Comparison of ENCODE assay signal across 16 cellular contexts in genomic region chr6:154227862-154228520, GRCh38.
DNase-seq lines count a peak whose midpoint lies in the region; ATAC-seq and TF ChIP-seq lines count a peak whose summit lies in the region.
"Had no signal": no experiment of that assay in that cellular context is flagged by ENCODE, and none has a peak within 500 bp of the region (broad histone marks: within the 10 kb centered on the region; RNA-seq: fewer than 3 reads in every experiment).

No MANE protein-coding gene starts in this region.

- no peak for ATAC-seq in CD4-positive, CD25-positive, alpha-beta regulatory T cell (ENCODE audit: low read depth in 2 of 2)
- ATAC-seq in activated T-helper 17 cell treated with anti-CD3 and anti-CD28 coated beads, Interleukin-2, amount 50 U/mL, for 72 hours (replicated peaks), result no peak
- no peak for ATAC-seq in naive thymus-derived CD8-positive, alpha-beta T cell
- ATAC-seq in HG03342 (IDR thresholded peaks at IDR 0.05; ENCODE audit: unreplicated experiment), result no peak

- no peak overlapping the region for H3K4me3 Mint-ChIP-seq in CD14-positive monocyte
- peak overlapping the region in 3 of 4 donors; percentile 20 to 47 (median 25) for H3K4me3 Mint-ChIP-seq in CD4-positive, CD25-positive, alpha-beta regulatory T cell
- H3K4me3 Mint-ChIP-seq in activated T-helper 17 cell treated with anti-CD3 and anti-CD28 coated beads, Interleukin-2, amount 50 U/mL, for 72 hours, result peak overlapping the region; percentile 35
- H3K4me3 Mint-ChIP-seq in naive thymus-derived CD8-positive, alpha-beta T cell, result peak overlapping the region in 7 of 10 donors; percentile 1 to 53 (median 19)

- peaks cover 29% of the 10 kb centered on the region for H3K4me1 Mint-ChIP-seq in CD14-positive monocyte
- peaks cover 56 to 87% (median 71%) of the 10 kb centered on the region in 4 donors for H3K4me1 Mint-ChIP-seq in CD4-positive, CD25-positive, alpha-beta regulatory T cell
- H3K4me1 Mint-ChIP-seq in activated T-helper 17 cell treated with anti-CD3 and anti-CD28 coated beads, Interleukin-2, amount 50 U/mL, for 72 hours, result peaks cover 54% of the 10 kb centered on the region
- H3K4me1 Mint-ChIP-seq in naive thymus-derived CD8-positive, alpha-beta T cell, result peaks cover 41 to 87% (median 84%) of the 10 kb centered on the region in 4 donors

- POLR2A ChIA-PET in naive thymus-derived CD8-positive, alpha-beta T cell (lab: Charles Lee), result interaction anchor here (0.8 to 1.6 kb wide), 3 partner anchors 11 to 19 kb away, joined by 3 to 6 read pairs (median 3); no protein-coding TSS in a partner anchor

- peaks cover 0 to 3% (median 0%) of the 10 kb centered on the region in 7 donors for H3K9me3 Mint-ChIP-seq in CD14-positive monocyte
- no peaks in the 10 kb centered on the region for H3K9me3 Mint-ChIP-seq in CD4-positive, CD25-positive, alpha-beta regulatory T cell
- no peaks in the 10 kb centered on the region for H3K9me3 Mint-ChIP-seq in activated T-helper 17 cell treated with anti-CD3 and anti-CD28 coated beads, Interleukin-2, amount 50 U/mL, for 72 hours
- H3K9me3 Mint-ChIP-seq in naive thymus-derived CD8-positive, alpha-beta T cell, result no peaks in the 10 kb centered on the region

- peaks cover 38 to 55% of the 10 kb centered on the region in 2 donors for H3K36me3 Mint-ChIP-seq in CD14-positive monocyte
- peaks cover 22% of the 10 kb centered on the region for H3K36me3 Mint-ChIP-seq in CD4-positive, CD25-positive, alpha-beta regulatory T cell
- H3K36me3 Mint-ChIP-seq in activated T-helper 17 cell treated with anti-CD3 and anti-CD28 coated beads, Interleukin-2, amount 50 U/mL, for 72 hours (ENCODE audit: low read depth), result peaks cover 15% of the 10 kb centered on the region
- H3K36me3 Mint-ChIP-seq in naive thymus-derived CD8-positive, alpha-beta T cell, result peaks cover 2 to 50% (median 11%) of the 10 kb centered on the region in 3 donors

- H3K27me3 Mint-ChIP-seq in CD14-positive monocyte (ENCODE audit: low read depth in 3 of 3), result no peaks in the 10 kb centered on the region
- H3K27me3 Mint-ChIP-seq in CD4-positive, CD25-positive, alpha-beta regulatory T cell, result no peaks in the 10 kb centered on the region
- H3K27me3 Mint-ChIP-seq in activated T-helper 17 cell treated with anti-CD3 and anti-CD28 coated beads, Interleukin-2, amount 50 U/mL, for 72 hours, result no peaks in the 10 kb centered on the region
- no peaks in the 10 kb centered on the region for H3K27me3 Mint-ChIP-seq in naive thymus-derived CD8-positive, alpha-beta T cell

- TF ChIP-seq CTCF in CD14-positive monocyte (IDR thresholded peaks at IDR 0.05), result no peak

- peak overlapping the region; percentile 12 for H3K4me3 ChIP-seq in CD4-positive, CD25-positive, alpha-beta regulatory T cell (ENCODE audit: low read depth, low read length)
- H3K4me3 ChIP-seq: HAP-1 had no signal

- peaks cover 26% of the 10 kb centered on the region for H3K36me3 ChIP-seq in CD4-positive, CD25-positive, alpha-beta regulatory T cell (ENCODE audit: control insufficient read depth, insufficient read depth, low read length)
- H3K36me3 ChIP-seq: BE2C, HAP-1 had no signal

- no peaks in the 10 kb centered on the region for H3K27me3 ChIP-seq in CD4-positive, CD25-positive, alpha-beta regulatory T cell (ENCODE audit: control insufficient read depth, insufficient read depth, low read length)
- H3K27me3 ChIP-seq: BE2C had no signal

- DNase-seq in CD14-positive monocyte (ENCODE audit: low spot score) (no peak), GOT3 (lab: John Stamatoyannopoulos, UW) (no peak), islet precursor cell (no peak)
- DNase-seq in CD4-positive, CD25-positive, alpha-beta regulatory T cell, result no peak
- DNase-seq in naive thymus-derived CD8-positive, alpha-beta T cell, result no peak
- DNase-seq: BE2C, COR-L47, Karpas-422, MM.1S, NCI-H1105, NCI-H1694 treated with DMSO at 0.1 percent for 48 hours, NCI-H345 had no signal

- peaks cover 88% of the 10 kb centered on the region for H3K4me1 ChIP-seq in CD4-positive, CD25-positive, alpha-beta regulatory T cell (ENCODE audit: control insufficient read depth, insufficient read depth, low read length, poor library complexity, severe bottlenecking)
- H3K4me1 ChIP-seq: BE2C had no signal

- H3K27ac Mint-ChIP-seq in CD14-positive monocyte, result peak overlapping the region in 4 of 7 donors; percentile 7 to 67 (median 49)
- H3K27ac Mint-ChIP-seq in CD4-positive, CD25-positive, alpha-beta regulatory T cell, result peak overlapping the region; percentile 22 to 88 (median 81)
- H3K27ac Mint-ChIP-seq in activated T-helper 17 cell treated with anti-CD3 and anti-CD28 coated beads, Interleukin-2, amount 50 U/mL, for 72 hours, result no peak overlapping the region
- H3K27ac Mint-ChIP-seq in naive thymus-derived CD8-positive, alpha-beta T cell, result peak overlapping the region in 7 of 10 donors; percentile 5 to 85 (median 65)

- intact Hi-C loops in CD14-positive monocyte (cut with micrococcal nuclease), result no loop called here

- no peaks in the 10 kb centered on the region for H3K9me3 ChIP-seq in CD4-positive, CD25-positive, alpha-beta regulatory T cell (ENCODE audit: control insufficient read depth in 2 of 2, low read length in 2 of 2)
- H3K9me3 ChIP-seq: BE2C, HAP-1 had no signal

- H3K27ac ChIP-seq in CD4-positive, CD25-positive, alpha-beta regulatory T cell (ENCODE audit: insufficient read depth, low read length, poor library complexity, severe bottlenecking), result no peak overlapping the region
- H3K27ac ChIP-seq: RWPE1 had no signal

Comparison
In these comparisons a context has a peak if more than half of its experiments do, and no peak if none do; other contexts are left out.
1. H3K4me3 Mint-ChIP-seq: peak in CD4-positive, CD25-positive, alpha-beta regulatory T cell (3 of 4), activated T-helper 17 cell treated with anti-CD3 and anti-CD28 coated beads, Interleukin-2, amount 50 U/mL, for 72 hours (single experiment) and naive thymus-derived CD8-positive, alpha-beta T cell (7 of 10); none in CD14-positive monocyte (0 of 2).